ENCODE assay signal across 9 cellular contexts in genomic region chr19:7492142-7493055, GRCh38. TPM values are rescaled to one million over a fixed set of nuclear protein-coding genes. Genes with fewer than 3 reads are reported as not detected.
DNase-seq lines count a peak whose midpoint lies in the region; ATAC-seq and TF ChIP-seq lines count a peak whose summit lies in the region.
"Had no signal": no experiment of that assay in that cellular context is flagged by ENCODE, and none has a peak within 500 bp of the region (broad histone marks: within the 10 kb centered on the region; RNA-seq: fewer than 3 reads in every experiment).

No MANE protein-coding gene starts in this region.

- no peak overlapping the region for H3K9ac ChIP-seq in HCT116 (ENCODE audit: low read length)
- no peak overlapping the region for H3K9ac ChIP-seq in mammary epithelial cell (ENCODE audit: insufficient read depth, low read length)

- no peaks in the 10 kb centered on the region for H3K79me2 ChIP-seq in HCT116 (ENCODE audit: insufficient read depth, low read length)
- H3K79me2 ChIP-seq in mammary epithelial cell (ENCODE audit: insufficient read depth, low read length): no peaks in the 10 kb centered on the region

- no peaks in the 10 kb centered on the region for H3K36me3 Mint-ChIP-seq in progenitor cell of endocrine pancreas (ENCODE audit: insufficient read depth)
- H3K36me3 Mint-ChIP-seq: brain had no signal

- no peak overlapping the region for H3K27ac ChIP-seq in HCT116 (ENCODE audit: low read depth, low read length)
- peak overlapping the region; percentile 39 for H3K27ac ChIP-seq in SJSA1
- H3K27ac ChIP-seq in mammary epithelial cell (ENCODE audit: insufficient read depth, low read depth, low read length): no peak overlapping the region

- H3K4me3 Mint-ChIP-seq in progenitor cell of endocrine pancreas (ENCODE audit: low read depth): no peak overlapping the region

- WGBS in mammary epithelial cell (ENCODE audit: low coverage, missing lambda C conversion rate): 78% methylated on average over 19 of the region's 19 CpGs
- WGBS in lower leg skin, 2 donors: 67 to 80% methylated on average over 19 of the region's 19 CpGs

- in situ Hi-C loops in mammary epithelial cell (cut with MboI; ENCODE audit: low sequenced_read_pairs in 2 of 2): no loop called here

- H3K36me3 ChIP-seq in HCT116 (ENCODE audit: control insufficient read depth in 1 of 2, insufficient read depth in 2 of 2, low read length in 2 of 2): no peaks in the 10 kb centered on the region
- no peaks in the 10 kb centered on the region for H3K36me3 ChIP-seq in SJSA1
- H3K36me3 ChIP-seq in mammary epithelial cell (ENCODE audit: insufficient read depth, low read length): no peaks in the 10 kb centered on the region

- H3K4me2 ChIP-seq in HCT116 (ENCODE audit: low read length) (peak overlapping the region; percentile 39; the same call in 1 of the 2 replicates), mammary epithelial cell (ENCODE audit: insufficient read depth, low read depth, low read length) (no peak overlapping the region)

- TF ChIP-seq RAD21 in HCT116 (IDR thresholded peaks at IDR 0.05; ENCODE audit: low read depth): no peak

- no peak for DNase-seq in HCT116 (ENCODE audit: low read depth, low spot score)
- DNase-seq in SJSA1 (ENCODE audit: low read depth in 1 of 2, low spot score in 2 of 2): peak; percentile 64 to 73
- DNase-seq in mammary epithelial cell: peak; percentile 76
- no peak for DNase-seq in progenitor cell of endocrine pancreas (ENCODE audit: low spot score, unreplicated experiment)
- DNase-seq in lower leg skin (ENCODE audit: low spot score in 2 of 2): no peak
- no peak for DNase-seq in SHP77 (lab: John Stamatoyannopoulos, UW)
- DNase-seq in HEK293T (ENCODE audit: extremely low spot score): no peak

- H2AFZ ChIP-seq in HCT116 (ENCODE audit: low read depth, low read length, poor library complexity, severe bottlenecking) (no peak overlapping the region), mammary epithelial cell (ENCODE audit: low read depth, low read length) (no peak overlapping the region)

- peak overlapping the region; percentile 62 for H3K27ac Mint-ChIP-seq in progenitor cell of endocrine pancreas

- no peak overlapping the region for H3K4me3 ChIP-seq in HCT116 (replicated peaks in 1 of 2; ENCODE audit: low read depth in 1 of 2, low read length in 2 of 2)
- no peak overlapping the region for H3K4me3 ChIP-seq in SJSA1
- no peak overlapping the region for H3K4me3 ChIP-seq in mammary epithelial cell (replicated peaks in 1 of 3; ENCODE audit: insufficient read depth in 1 of 3, low read depth in 2 of 3, low read length in 3 of 3)
- no peak overlapping the region for H3K4me3 ChIP-seq in lower leg skin (ENCODE audit: low read depth, poor library complexity, severe bottlenecking)

- H3K9me3 ChIP-seq in HCT116 (ENCODE audit: control insufficient read depth in 1 of 2, insufficient read depth in 1 of 2, low read depth in 1 of 2, low read length in 2 of 2): no peaks in the 10 kb centered on the region
- peaks cover 3% of the 10 kb centered on the region; the same call in 1 of the 2 replicates for H3K9me3 ChIP-seq in SJSA1 (replicated peaks)
- H3K9me3 ChIP-seq in mammary epithelial cell (replicated peaks; ENCODE audit: insufficient read depth, low read length): no peaks in the 10 kb centered on the region

- POLR2A ChIA-PET in HCT116 (lab: Charles Lee) (no interaction called here), HEK293T (lab: Yijun Ruan, JAX) (interaction anchor here (0.7 kb wide), 1 partner anchor 13 kb away, joined by 3 read pairs; no protein-coding TSS in a partner anchor)

- no peaks in the 10 kb centered on the region for H4K20me1 ChIP-seq in HCT116 (ENCODE audit: insufficient read depth)
- H4K20me1 ChIP-seq in mammary epithelial cell (ENCODE audit: insufficient read depth, low read length): no peaks in the 10 kb centered on the region

- TF ChIP-seq CTCF in HCT116 (IDR thresholded peaks at IDR 0.05 in 2 of 3, conservative IDR thresholded peaks at IDR 0.05 in 1 of 3; ENCODE audit: borderline replicate concordance in 1 of 3, insufficient read depth in 1 of 3, low read depth in 2 of 3, low read length in 2 of 3): no peak
- no peak for TF ChIP-seq CTCF in mammary epithelial cell (conservative IDR thresholded peaks at IDR 0.05 in 1 of 2, IDR thresholded peaks at IDR 0.05 in 1 of 2; ENCODE audit: extremely low read depth in 1 of 2, insufficient read depth in 1 of 2, low read depth in 1 of 2, low read length in 2 of 2)
- no peak for TF ChIP-seq CTCF in progenitor cell of endocrine pancreas (IDR thresholded peaks at IDR 0.05; ENCODE audit: unreplicated experiment)
- no peak for TF ChIP-seq CTCF in lower leg skin (IDR thresholded peaks at IDR 0.05)

- CTCF ChIA-PET in HCT116 (lab: Charles Lee): no interaction called here
- CTCF ChIA-PET in mammary epithelial cell (lab: Charles Lee; ENCODE audit: low non-redundant PET): no interaction called here
- CTCF ChIA-PET in HEK293T (lab: Yijun Ruan, JAX): no interaction called here

- BruUV-seq in HCT116 (replicated peaks; lab: Mats Ljungman, UMichigan) (no TSS peak), mammary epithelial cell (replicated peaks; lab: Mats Ljungman, UMichigan) (no TSS peak)

- H3K27me3 ChIP-seq in HCT116 (ENCODE audit: insufficient read depth, low read length) (no peaks in the 10 kb centered on the region), SJSA1 (replicated peaks) (peaks cover 8% of the 10 kb centered on the region; the same call in 1 of the 2 replicates), mammary epithelial cell (ENCODE audit: insufficient read depth, low read length) (no peaks in the 10 kb centered on the region)

- peaks cover 7% of the 10 kb centered on the region for H3K27me3 Mint-ChIP-seq in progenitor cell of endocrine pancreas
- H3K27me3 Mint-ChIP-seq: brain had no signal

- peaks cover 9% of the 10 kb centered on the region for H3K4me1 Mint-ChIP-seq in progenitor cell of endocrine pancreas (ENCODE audit: low read depth)

- RAD21 ChIA-PET in HCT116 (lab: Charles Lee; ENCODE audit: low non-redundant PET in 1 of 2, low total read pairs in 2 of 2, uncharacterized antibody in 2 of 2, unreplicated experiment in 2 of 2): no interaction called here

- ATAC-seq in HCT116 (no peak), GM21367 (IDR thresholded peaks at IDR 0.05; ENCODE audit: unreplicated experiment) (no peak)

- no peaks in the 10 kb centered on the region for H3K9me2 ChIP-seq in HCT116 (ENCODE audit: insufficient read depth)

- H3K4me1 ChIP-seq in HCT116 (ENCODE audit: control insufficient read depth in 1 of 2, insufficient read depth in 2 of 2, low read length in 2 of 2): peaks cover 13 to 30% of the 10 kb centered on the region in 2 experiments
- H3K4me1 ChIP-seq in SJSA1 (replicated peaks): peaks cover 21% of the 10 kb centered on the region
- H3K4me1 ChIP-seq in mammary epithelial cell (ENCODE audit: insufficient read depth, low read length): peaks cover 18% of the 10 kb centered on the region

- H3K9me3 Mint-ChIP-seq in progenitor cell of endocrine pancreas (ENCODE audit: low read depth): no peaks in the 10 kb centered on the region

- TF ChIP-seq POLR2A in HCT116 (IDR thresholded peaks at IDR 0.05; ENCODE audit: borderline replicate concordance, extremely low read depth, insufficient read depth, insufficient read length) (no peak), lower leg skin (IDR thresholded peaks at IDR 0.05) (no peak)

- dilution Hi-C loops in mammary epithelial cell (cut with HindIII; ENCODE audit: low sequenced_read_pairs): no loop called here

- intact Hi-C loops in HCT116 (cut with micrococcal nuclease) (no loop called here), mammary epithelial cell (cut with micrococcal nuclease) (no loop called here), lower leg skin (cut with DNase I; ENCODE audit: low total_unique reads) (no loop called here)

TF ChIP-seq in HCT116, 20 proteins besides CTCF, POLR2A, EP300 and RAD21 (continues in another document):
- TF ChIP-seq CBX3 (IDR thresholded peaks at IDR 0.05; ENCODE audit: low read depth) (0 out of 2 replicates have a peak, but pooled peaks have one; percentile 22), FOSL1 (IDR thresholded peaks at IDR 0.05; ENCODE audit: low read depth) (no peak), TCF7L2 (IDR thresholded peaks at IDR 0.05; ENCODE audit: borderline replicate concordance, extremely low read depth, insufficient read depth, insufficient read length) (no peak), SRF (IDR thresholded peaks at IDR 0.05; ENCODE audit: low read depth) (no peak)

TF ChIP-seq in HEK293T, 16 proteins besides CTCF, POLR2A, EP300 and RAD21:
- TF ChIP-seq L3MBTL2 (conservative IDR thresholded peaks at IDR 0.05): no peak

RNA-seq across cellular contexts. Expression of gene PEX11G, which starts 3.6 kb away (rescaled TPM):
- 6.4 TPM for total RNA-seq in HCT116 (2021; ENCODE audit: unreplicated experiment)
- polyA plus RNA-seq in HCT116 (2012): 4.7 and 5.1 TPM in 2 replicates
- 0.47 TPM in 1 of 2 replicates, not detected in the other for total RNA-seq in SJSA1 (2014; rRNA removed; shearing (Covaris generic))
- total RNA-seq in mammary epithelial cell: 1 to 10 TPM; 5.7 to 6.8 TPM
- 2.1 TPM for polyA plus RNA-seq in mammary epithelial cell
- polyA minus RNA-seq in mammary epithelial cell: not detected
- total RNA-seq in progenitor cell of endocrine pancreas: 5.5 and 6.1 TPM in 2 replicates
- total RNA-seq in lower leg skin: 1 to 10 TPM; 3.2 to 8.2 (median 4.7) TPM

RNA-seq across cellular contexts. Expression of gene ZNF358, which starts 23.5 kb away (rescaled TPM):
- 20.7 TPM for total RNA-seq in HCT116 (2021; ENCODE audit: unreplicated experiment)
- 20.5 and 21.0 TPM in 2 replicates for polyA plus RNA-seq in HCT116 (2012)
- 31.4 and 33.7 TPM in 2 replicates for total RNA-seq in SJSA1 (2014; rRNA removed; shearing (Covaris generic))
- 10 to 100 TPM; 21.7 to 22.0 TPM for total RNA-seq in mammary epithelial cell
- polyA plus RNA-seq in mammary epithelial cell: 16.6 TPM
- 55.9 TPM for polyA minus RNA-seq in mammary epithelial cell
- total RNA-seq in progenitor cell of endocrine pancreas: 78.0 and 86.1 TPM in 2 replicates
- 10 to 100 TPM; 30.4 to 42.8 (median 36.9) TPM for total RNA-seq in lower leg skin

RNA-seq across cellular contexts. Expression of gene MCOLN1, which starts 30.0 kb away (rescaled TPM):
- total RNA-seq in HCT116 (2021; ENCODE audit: unreplicated experiment): 19.1 TPM
- polyA plus RNA-seq in HCT116 (2012): 15.5 and 19.6 TPM in 2 replicates
- total RNA-seq in SJSA1 (2014; rRNA removed; shearing (Covaris generic)): 2.9 and 5.5 TPM in 2 replicates
- total RNA-seq in mammary epithelial cell: 10 to 100 TPM; 10.2 to 15.7 TPM
- polyA plus RNA-seq in mammary epithelial cell: 19.6 TPM
- 22.2 TPM for polyA minus RNA-seq in mammary epithelial cell
- total RNA-seq in progenitor cell of endocrine pancreas: 16.5 and 18.3 TPM in 2 replicates
- 10 to 100 TPM; 15.2 to 37.7 (median 28.6) TPM for total RNA-seq in lower leg skin

RNA-seq across cellular contexts. Expression of gene PNPLA6, which starts 43.1 kb away (rescaled TPM):
- total RNA-seq in HCT116 (2021; ENCODE audit: unreplicated experiment) (159 TPM), mammary epithelial cell (100 to 1,000 TPM; 100 to 118 TPM), progenitor cell of endocrine pancreas (131 and 140 TPM in 2 replicates), lower leg skin (10 to 100 TPM; 58.3 to 89.8 (median 71.0) TPM)
- 84.5 and 99.9 TPM in 2 replicates for polyA plus RNA-seq in HCT116 (2012)
- total RNA-seq in SJSA1 (2014; rRNA removed; shearing (Covaris generic)): 41.6 and 47.5 TPM in 2 replicates
- polyA plus RNA-seq in mammary epithelial cell: 48.1 TPM
- polyA minus RNA-seq in mammary epithelial cell: 150 TPM

Comparison
In these comparisons a context has a peak if more than half of its experiments do, and no peak if none do; other contexts are left out.
1. DNase-seq: peak in SJSA1 (2 of 2) and mammary epithelial cell (single experiment); none in HCT116 (single experiment), progenitor cell of endocrine pancreas (single experiment), lower leg skin (0 of 2), SHP77 (0 of 2) and HEK293T (single experiment).